ENCODE assay signal across 8 cellular contexts in the genomic region with DNA sequence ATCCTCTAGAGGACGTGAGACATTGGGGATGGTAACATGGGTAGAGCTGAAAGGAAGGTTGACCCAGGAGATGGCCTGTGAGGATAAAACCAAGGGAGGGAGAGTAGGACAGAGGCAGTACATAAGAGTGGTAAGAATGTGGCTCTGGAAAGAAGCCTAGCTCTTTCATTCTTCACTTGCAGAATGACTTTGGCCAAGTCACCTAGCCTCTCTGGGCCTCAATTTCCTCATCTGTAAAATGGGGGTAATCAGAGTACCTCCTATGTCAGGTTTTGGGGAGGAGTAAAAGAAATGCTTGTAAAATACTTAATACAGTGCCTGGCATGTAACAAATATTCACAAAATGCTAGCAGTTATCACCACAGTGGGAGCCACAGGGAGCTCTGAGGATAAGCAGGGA. TPM values are rescaled to one million over a fixed set of nuclear protein-coding genes. Genes with fewer than 3 reads are reported as not detected.
DNase-seq lines count a peak whose midpoint lies in the region; ATAC-seq and TF ChIP-seq lines count a peak whose summit lies in the region.

No MANE protein-coding gene starts in this region.

- WGBS in body of pancreas, 2 donors = 44 to 67% methylated on average over 1 of the region's 1 CpG
- WGBS in mesendoderm (ENCODE audit: extremely low coverage, insufficient coverage, low lambda C conversion rate) = no CpG with 5 or more reads among the region's 1 CpG
- 79 to 85% methylated on average over 1 of the region's 1 CpG for WGBS in upper lobe of left lung, 2 donors

- peaks cover 10% of the 10 kb centered on the region for H3K36me3 Mint-ChIP-seq in activated naive CD4-positive, alpha-beta T cell treated with anti-CD3 and anti-CD28 coated beads, Interleukin-2, amount 50 U/mL, for 24 hours

- no peaks in the 10 kb centered on the region for H3K27me3 Mint-ChIP-seq in activated naive CD4-positive, alpha-beta T cell treated with anti-CD3 and anti-CD28 coated beads, Interleukin-2, amount 50 U/mL, for 24 hours

- H3K27me3 ChIP-seq in body of pancreas (no peaks in the 10 kb centered on the region), mesendoderm (ENCODE audit: insufficient read depth, low read length, poor library complexity) (no peaks in the 10 kb centered on the region), upper lobe of left lung (no peaks in the 10 kb centered on the region)

- intact Hi-C loops in body of pancreas (cut with DNase I) = no loop called here

- peak overlapping the region; percentile 97 for H3K9ac ChIP-seq in mesendoderm (ENCODE audit: low read length)

- H2BK120ac ChIP-seq in mesendoderm (ENCODE audit: low read depth, low read length) = no peak overlapping the region

- no peak for TF ChIP-seq EP300 in upper lobe of left lung (IDR thresholded peaks at IDR 0.05)

- peaks cover 0 to 1% of the 10 kb centered on the region in 2 donors for H3K36me3 ChIP-seq in body of pancreas (replicated peaks in 1 of 2; ENCODE audit: insufficient read depth in 1 of 2, low read depth in 2 of 2)
- H3K36me3 ChIP-seq in mesendoderm (ENCODE audit: control insufficient read depth, insufficient read depth, low read length) = no peaks in the 10 kb centered on the region
- H3K36me3 ChIP-seq in upper lobe of left lung = peaks cover 0 to 9% (median 7%) of the 10 kb centered on the region in 4 donors

- no peak overlapping the region for H3K4ac ChIP-seq in mesendoderm (ENCODE audit: low read depth, low read length)

- H4K5ac ChIP-seq in mesendoderm (ENCODE audit: low read length) = no peak overlapping the region

- TF ChIP-seq CTCF in body of pancreas (IDR thresholded peaks at IDR 0.05) = no peak
- no peak for TF ChIP-seq CTCF in upper lobe of left lung (IDR thresholded peaks at IDR 0.05)

- TF ChIP-seq POLR2A in body of pancreas (IDR thresholded peaks at IDR 0.05) (no peak), upper lobe of left lung (IDR thresholded peaks at IDR 0.05) (no peak)

- no peak overlapping the region for H3K23ac ChIP-seq in mesendoderm (ENCODE audit: low read length)

- no peak overlapping the region for H2BK15ac ChIP-seq in mesendoderm (replicated peaks; ENCODE audit: low read depth)

- no peaks in the 10 kb centered on the region for H3K9me3 ChIP-seq in body of pancreas
- no peaks in the 10 kb centered on the region for H3K9me3 ChIP-seq in upper lobe of left lung

- H3K79me2 ChIP-seq in mesendoderm (ENCODE audit: control insufficient read depth, insufficient read depth, low read length) = no peaks in the 10 kb centered on the region

- H3K56ac ChIP-seq in mesendoderm (ENCODE audit: low read length) = peak overlapping the region; percentile 96

- no peak overlapping the region for H2BK5ac ChIP-seq in mesendoderm (ENCODE audit: low read length)

- H3K4me1 ChIP-seq in body of pancreas = peaks cover 62% of the 10 kb centered on the region
- peaks cover 8% of the 10 kb centered on the region for H3K4me1 ChIP-seq in mesendoderm (ENCODE audit: control insufficient read depth, low read depth, low read length)
- H3K4me1 ChIP-seq in upper lobe of left lung = peaks cover 51 to 76% (median 59%) of the 10 kb centered on the region in 4 donors

- no peak for ATAC-seq in body of pancreas
- no peak for ATAC-seq in upper lobe of left lung (ENCODE audit: low FRiP score in 2 of 2)

- H3K4me3 Mint-ChIP-seq in activated naive CD4-positive, alpha-beta T cell treated with anti-CD3 and anti-CD28 coated beads, Interleukin-2, amount 50 U/mL, for 24 hours = peak overlapping the region; percentile 98

- H3K27ac ChIP-seq in body of pancreas = peak overlapping the region; percentile 95 to 100 (median 98)
- H3K27ac ChIP-seq in mesendoderm (ENCODE audit: low read depth, low read length) = no peak overlapping the region
- peak overlapping the region; percentile 99 to 100 (median 100) for H3K27ac ChIP-seq in upper lobe of left lung

- peak overlapping the region; percentile 90 for H3K27ac Mint-ChIP-seq in activated naive CD4-positive, alpha-beta T cell treated with anti-CD3 and anti-CD28 coated beads, Interleukin-2, amount 50 U/mL, for 24 hours

- peaks cover 48% of the 10 kb centered on the region for H3K4me1 Mint-ChIP-seq in activated naive CD4-positive, alpha-beta T cell treated with anti-CD3 and anti-CD28 coated beads, Interleukin-2, amount 50 U/mL, for 24 hours

- H3K79me1 ChIP-seq in mesendoderm (ENCODE audit: low read length) = no peaks in the 10 kb centered on the region

- no peak overlapping the region for H4K8ac ChIP-seq in mesendoderm (ENCODE audit: low read depth, low read length)

- no peaks in the 10 kb centered on the region for H3K9me3 Mint-ChIP-seq in activated naive CD4-positive, alpha-beta T cell treated with anti-CD3 and anti-CD28 coated beads, Interleukin-2, amount 50 U/mL, for 24 hours

- H2AK5ac ChIP-seq in mesendoderm (ENCODE audit: low read length) = no peak overlapping the region

- H3K4me2 ChIP-seq in mesendoderm (ENCODE audit: low read length) = no peak overlapping the region

- H3K18ac ChIP-seq in mesendoderm (ENCODE audit: low read length) = no peak overlapping the region

- DNase-seq in activated naive CD4-positive, alpha-beta T cell treated with Interleukin-2 at 50 U/mL for 16 hours = no peak
- no peak for DNase-seq in body of pancreas
- DNase-seq in mesendoderm = no peak
- no peak for DNase-seq in upper lobe of left lung
- DNase-seq in 8988T = no peak
- no peak for DNase-seq in NCI-H526 treated with DMSO at 0.1 percent for 48 hours (lab: John Stamatoyannopoulos, UW)
- no peak for DNase-seq in SW480 (ENCODE audit: low spot score)

- no peak overlapping the region for H3K4me3 ChIP-seq in body of pancreas
- H3K4me3 ChIP-seq in mesendoderm (ENCODE audit: low read length) = no peak overlapping the region
- peak overlapping the region; percentile 82 to 90 (median 87) for H3K4me3 ChIP-seq in upper lobe of left lung

RNA-seq across cellular contexts. Expression of a gene that starts 6.9 kb away (rescaled TPM):
- total RNA-seq in body of pancreas (10 to 100 TPM in 1 of 2 donors, 1 to 10 TPM in 1; 7.5 to 20.1 TPM), upper lobe of left lung (10 to 100 TPM; 17.5 to 68.0 (median 42.2) TPM)
- polyA plus RNA-seq in mesendoderm (2013, experiment 1 of 2) = 1.9 TPM
- 1.8 TPM for polyA plus RNA-seq in mesendoderm (2013, experiment 2 of 2)

RNA-seq across cellular contexts. Expression of a gene that starts 14.0 kb away (rescaled TPM):
- total RNA-seq in body of pancreas (10 to 100 TPM in 1 of 2 donors, 1 to 10 TPM in 1; 6.0 to 16.2 TPM), upper lobe of left lung (10 to 100 TPM in 2 of 6 donors, 1 to 10 TPM in 3, not detected in 1; 1.6 to 16.1 (median 9.3) TPM)
- polyA plus RNA-seq in mesendoderm (2013, experiment 1 of 2) = 2.9 TPM
- polyA plus RNA-seq in mesendoderm (2013, experiment 2 of 2) = 2.3 TPM

RNA-seq across cellular contexts. Expression of a gene that starts 16.5 kb away (rescaled TPM):
- total RNA-seq in body of pancreas = 10 to 100 TPM; 25.7 to 50.1 TPM
- 35.8 TPM for polyA plus RNA-seq in mesendoderm (2013, experiment 1 of 2)
- 33.4 TPM for polyA plus RNA-seq in mesendoderm (2013, experiment 2 of 2)
- 100 to 1,000 TPM in 2 of 6 donors, 10 to 100 TPM in 4; 50.0 to 111 (median 75.5) TPM for total RNA-seq in upper lobe of left lung

RNA-seq across cellular contexts. Expression of a gene that starts 16.9 kb away (rescaled TPM):
- total RNA-seq in body of pancreas (10 to 100 TPM in 1 of 2 donors, 1 to 10 TPM in 1; 5.7 to 16.5 TPM), upper lobe of left lung (10 to 100 TPM in 2 of 6 donors, 1 to 10 TPM in 4; 5.2 to 12.4 (median 7.3) TPM)
- polyA plus RNA-seq in mesendoderm (2013, experiment 1 of 2) = 12.7 TPM
- polyA plus RNA-seq in mesendoderm (2013, experiment 2 of 2) = 13.3 TPM

RNA-seq across cellular contexts. Expression of a gene that starts 47.7 kb away (rescaled TPM):
- total RNA-seq in body of pancreas (10 to 100 TPM; 53.7 to 69.9 TPM), upper lobe of left lung (100 to 1,000 TPM in 2 of 6 donors, 10 to 100 TPM in 4; 68.1 to 183 (median 91.3) TPM)
- polyA plus RNA-seq in mesendoderm (2013, experiment 1 of 2) = 10.2 TPM
- polyA plus RNA-seq in mesendoderm (2013, experiment 2 of 2) = 10.2 TPM

Comparison
In these comparisons a context has a peak if more than half of its experiments do, and no peak if none do; other contexts are left out.
1. H3K4me3 ChIP-seq: peak in upper lobe of left lung (4 of 4); none in body of pancreas (0 of 2) and mesendoderm (single experiment).